In the genomic region with DNA sequence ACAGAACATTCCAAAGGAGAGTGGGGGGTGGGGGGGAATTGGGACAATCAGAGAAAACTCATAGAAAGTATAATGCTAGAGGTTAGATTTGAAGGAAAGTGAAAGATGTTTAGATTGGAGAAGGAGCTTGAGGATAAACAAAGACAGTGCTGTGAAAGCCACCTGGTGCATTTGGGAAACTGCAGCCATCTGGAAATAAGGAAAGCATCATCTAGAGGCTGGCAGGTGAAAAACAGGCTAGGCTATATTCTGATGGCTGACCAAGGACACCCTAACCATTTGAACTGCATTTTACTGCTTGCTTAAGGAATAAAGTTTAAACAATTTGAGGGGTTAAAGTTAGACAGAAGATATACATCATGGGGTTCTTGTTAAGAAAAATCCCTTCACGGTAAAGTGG, we compare ENCODE assay signal across 1 cellular context.
TF ChIP-seq lines count a peak whose summit lies in the region.

No MANE protein-coding gene starts in this region.

TF ChIP-seq in HCT116, 20 proteins besides CTCF, POLR2A, EP300 and RAD21 (continued from another document):
- TF ChIP-seq, protein P1, sequence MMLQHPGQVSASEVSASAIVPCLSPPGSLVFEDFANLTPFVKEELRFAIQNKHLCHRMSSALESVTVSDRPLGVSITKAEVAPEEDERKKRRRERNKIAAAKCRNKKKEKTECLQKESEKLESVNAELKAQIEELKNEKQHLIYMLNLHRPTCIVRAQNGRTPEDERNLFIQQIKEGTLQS (IDR thresholded peaks at IDR 0.05), result no peak
- no peak for TF ChIP-seq YY1 (IDR thresholded peaks at IDR 0.05; ENCODE audit: extremely low read depth, insufficient replicate concordance, low read depth, low read length)
- TF ChIP-seq, protein P2, sequence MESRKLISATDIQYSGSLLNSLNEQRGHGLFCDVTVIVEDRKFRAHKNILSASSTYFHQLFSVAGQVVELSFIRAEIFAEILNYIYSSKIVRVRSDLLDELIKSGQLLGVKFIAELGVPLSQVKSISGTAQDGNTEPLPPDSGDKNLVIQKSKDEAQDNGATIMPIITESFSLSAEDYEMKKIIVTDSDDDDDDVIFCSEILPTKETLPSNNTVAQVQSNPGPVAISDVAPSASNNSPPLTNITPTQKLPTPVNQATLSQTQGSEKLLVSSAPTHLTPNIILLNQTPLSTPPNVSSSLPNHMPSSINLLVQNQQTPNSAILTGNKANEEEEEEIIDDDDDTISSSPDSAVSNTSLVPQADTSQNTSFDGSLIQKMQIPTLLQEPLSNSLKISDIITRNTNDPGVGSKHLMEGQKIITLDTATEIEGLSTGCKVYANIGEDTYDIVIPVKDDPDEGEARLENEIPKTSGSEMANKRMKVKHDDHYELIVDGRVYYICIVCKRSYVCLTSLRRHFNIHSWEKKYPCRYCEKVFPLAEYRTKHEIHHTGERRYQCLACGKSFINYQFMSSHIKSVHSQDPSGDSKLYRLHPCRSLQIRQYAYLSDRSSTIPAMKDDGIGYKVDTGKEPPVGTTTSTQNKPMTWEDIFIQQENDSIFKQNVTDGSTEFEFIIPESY (IDR thresholded peaks at IDR 0.05; ENCODE audit: extremely low read depth, insufficient replicate concordance, low read length), result no peak
- TF ChIP-seq EZH2phosphoT487 (IDR thresholded peaks at IDR 0.05; ENCODE audit: borderline replicate concordance), result no peak
- TF ChIP-seq FOSL1 (IDR thresholded peaks at IDR 0.05; ENCODE audit: low read depth), result no peak
- no peak for TF ChIP-seq JUND (IDR thresholded peaks at IDR 0.05)
